ENCODE assay signal across 23 cellular contexts in genomic region chr14:106187176-106187670, GRCh38.
DNase-seq lines count a peak whose midpoint lies in the region; ATAC-seq, FAIRE-seq and TF ChIP-seq lines count a peak whose summit lies in the region.
"Had no signal": no experiment of that assay in that cellular context is flagged by ENCODE, and none has a peak within 500 bp of the region (broad histone marks: within the 10 kb centered on the region; RNA-seq: fewer than 3 reads in every experiment).

No MANE protein-coding gene starts in this region.

- H3K4me2 ChIP-seq in DND-41 (ENCODE audit: insufficient read depth, low read length): no peak overlapping the region

- no peaks in the 10 kb centered on the region for H3K9me3 ChIP-seq in DND-41 (ENCODE audit: insufficient read depth, low read length, severe bottlenecking)
- H3K9me3 ChIP-seq: BE2C had no signal

- H3K4me1 ChIP-seq in DND-41 (ENCODE audit: insufficient read depth, low read length): peaks cover 51% of the 10 kb centered on the region
- H3K4me1 ChIP-seq: BE2C had no signal

- DNase-seq in DND-41: no peak
- peak; percentile 57 for DNase-seq in LoVo (ENCODE audit: low spot score)
- peak; percentile 84 for DNase-seq in NCI-H526 treated with DMSO at 0.1 percent for 48 hours (lab: John Stamatoyannopoulos, UW)
- peak; percentile 30 for DNase-seq in bronchial epithelial cell (ENCODE audit: low read depth)
- DNase-seq in Right ventricle myocardium superior: no peak
- DNase-seq in foreskin fibroblast: no peak
- DNase-seq: ACHN; BE2C; C1 segment of cervical spinal cord; CD4-positive, CD25-positive, alpha-beta regulatory T cell; CD8-positive, alpha-beta memory T cell; COR-L47; DMS 273 treated with DMSO at 0.1 percent for 48 hours; DMS53; GF-D8; GOT3; H7; HFFc6; IMR-90 had no signal

- intact Hi-C loops in Right ventricle myocardium superior (cut with DNase I): no loop called here

- H3K79me2 ChIP-seq in DND-41 (ENCODE audit: insufficient read depth, low read length): no peaks in the 10 kb centered on the region

- H3K27ac ChIP-seq in DND-41 (ENCODE audit: low read length): peak overlapping the region; percentile 88

- no peaks in the 10 kb centered on the region for H4K20me1 ChIP-seq in DND-41 (ENCODE audit: insufficient read depth, low read length)

- H3K4me3 ChIP-seq in DND-41 (ENCODE audit: low read depth in 1 of 2, low read length in 2 of 2) (no peak overlapping the region), bronchial epithelial cell (ENCODE audit: low read depth, low read length) (no peak overlapping the region), foreskin fibroblast (ENCODE audit: low read depth in 1 of 2, low read length in 2 of 2) (no peak overlapping the region)

- no peak overlapping the region for H2AFZ ChIP-seq in DND-41 (ENCODE audit: low read depth, low read length)

- ATAC-seq in DND-41 (ENCODE audit: insufficient read depth, low read depth) (no peak), GM21825 (IDR thresholded peaks at IDR 0.05; ENCODE audit: unreplicated experiment) (no peak), Right ventricle myocardium superior (ENCODE audit: poor library complexity) (no peak)
- ATAC-seq: HCT116 had no signal

- TF ChIP-seq CTCF in DND-41 (IDR thresholded peaks at IDR 0.05; ENCODE audit: borderline replicate concordance, extremely low read depth, low read length, poor library complexity, severe bottlenecking): no peak
- TF ChIP-seq CTCF in bronchial epithelial cell (IDR thresholded peaks at IDR 0.05; ENCODE audit: insufficient read depth, low read length, severe bottlenecking): no peak
- no peak for TF ChIP-seq CTCF in foreskin fibroblast (IDR thresholded peaks at IDR 0.05; ENCODE audit: low read depth, low read length)

- H3K27me3 ChIP-seq in DND-41 (ENCODE audit: insufficient read depth, low read length, poor library complexity) (no peaks in the 10 kb centered on the region), bronchial epithelial cell (ENCODE audit: control insufficient read depth, insufficient read depth, low read length) (no peaks in the 10 kb centered on the region)
- H3K27me3 ChIP-seq: BE2C had no signal

- no peak for FAIRE-seq in bronchial epithelial cell (lab: Jason Lieb, UNC)
- FAIRE-seq: A204.1, HTR-8/SVneo had no signal

- H3K9ac ChIP-seq in DND-41 (ENCODE audit: low read depth, low read length): no peak overlapping the region

- H3K36me3 ChIP-seq in DND-41 (ENCODE audit: insufficient read depth, low read length) (no peaks in the 10 kb centered on the region), bronchial epithelial cell (ENCODE audit: control insufficient read depth, insufficient read depth, low read length) (no peaks in the 10 kb centered on the region)
- H3K36me3 ChIP-seq: BE2C had no signal

Comparison
In these comparisons a context has a peak if more than half of its experiments do, and no peak if none do; other contexts are left out.
1. DNase-seq: peak in LoVo (single experiment), NCI-H526 treated with DMSO at 0.1 percent for 48 hours (single experiment) and bronchial epithelial cell (single experiment); none in DND-41 (single experiment), Right ventricle myocardium superior (single experiment) and foreskin fibroblast (0 of 2).